23 cellular contexts compared by ENCODE assay signal in the genomic region with DNA sequence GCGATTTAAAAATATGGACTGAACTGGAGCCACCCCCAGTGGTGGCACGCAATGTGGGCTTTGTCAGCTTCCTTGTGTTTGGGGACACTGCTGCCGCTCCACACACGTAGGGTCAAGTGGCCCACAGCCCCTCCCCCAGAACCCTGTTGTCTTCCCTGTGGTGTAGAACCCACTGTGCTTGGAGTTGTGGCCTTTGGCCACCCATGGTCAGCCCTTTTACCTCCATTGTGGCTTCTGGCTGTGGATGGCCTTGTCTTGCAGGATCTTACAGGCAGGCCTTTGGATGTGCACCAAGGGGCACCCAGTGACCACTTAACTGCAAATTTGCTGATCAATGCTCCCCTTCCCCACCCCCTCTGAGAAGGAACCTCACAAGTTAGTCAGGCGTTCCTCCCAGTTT. TPM values are rescaled to one million over a fixed set of nuclear protein-coding genes. Genes with fewer than 3 reads are reported as not detected.
"Had no signal": no experiment of that assay in that cellular context is flagged by ENCODE, and none has a peak within 500 bp of the region (broad histone marks: within the 10 kb centered on the region; RNA-seq: fewer than 3 reads in every experiment).

No MANE protein-coding gene starts in this region.

- H3K9me3 ChIP-seq: left lung had no signal

- H3K27me3 Mint-ChIP-seq: activated naive CD8-positive, alpha-beta T cell treated with anti-CD3 and anti-CD28 coated beads for 36 hours had no signal

- H3K4me3 ChIP-seq: left lung, smooth muscle cell had no signal

- H3K27ac Mint-ChIP-seq: activated CD4-positive, alpha-beta memory T cell treated with anti-CD3 and anti-CD28 coated beads, Interleukin-2, amount 10 ng/mL, durations not matched to agents 7 days and 5 days; activated CD8-positive, alpha-beta memory T cell treated with anti-CD3 and anti-CD28 coated beads, Interleukin-2, amount 10 ng/mL, durations not matched to agents 7 days and 5 days; activated naive CD8-positive, alpha-beta T cell treated with anti-CD3 and anti-CD28 coated beads for 36 hours had no signal

- H3K9me3 Mint-ChIP-seq: activated CD4-positive, alpha-beta memory T cell treated with anti-CD3 and anti-CD28 coated beads, Interleukin-2, amount 10 ng/mL, durations not matched to agents 7 days and 5 days; activated naive CD8-positive, alpha-beta T cell treated with anti-CD3 and anti-CD28 coated beads for 36 hours; T-cell had no signal

- H3K27ac ChIP-seq: epithelial cell of prostate, left lung had no signal

- H3K36me3 ChIP-seq: left lung had no signal

- H3K4me3 Mint-ChIP-seq: activated CD4-positive, alpha-beta memory T cell treated with anti-CD3 and anti-CD28 coated beads, Interleukin-2, amount 10 ng/mL, durations not matched to agents 7 days and 5 days; activated naive CD8-positive, alpha-beta T cell treated with anti-CD3 and anti-CD28 coated beads for 36 hours had no signal

- DNase-seq: activated CD4-positive, alpha-beta memory T cell treated with anti-CD3 and anti-CD28 coated beads, Interleukin-2, amount 10 ng/mL, durations not matched to agents 7 days and 5 days; activated CD4-positive, alpha-beta T cell treated with anti-CD3 and anti-CD28 coated beads for 48 hours; activated CD4-positive, CD25-positive, alpha-beta regulatory T cell; activated CD8-positive, alpha-beta memory T cell treated with anti-CD3 and anti-CD28 coated beads, Interleukin-2, amount 10 ng/mL, durations not matched to agents 7 days and 5 days; activated naive CD4-positive, alpha-beta T cell; activated naive CD8-positive, alpha-beta T cell treated with anti-CD3 and anti-CD28 coated beads for 36 hours; amniotic stem cell; foreskin fibroblast; naive B cell; stimulated activated CD4-positive, alpha-beta T cell treated with anti-CD3 and anti-CD28 coated beads, Interleukin-4, amount 100 ng/mL, for 24 hours; stimulated activated naive CD4-positive, alpha-beta T cell; T-cell had no signal

- ATAC-seq: activated CD8-positive, alpha-beta memory T cell treated with anti-CD3 and anti-CD28 coated beads, Interleukin-2, amount 10 ng/mL, durations not matched to agents 7 days and 5 days; left lung; sciatic nerve; T-cell had no signal

- H3K4me2 ChIP-seq: smooth muscle cell had no signal

RNA-seq across cellular contexts. Expression of a gene that starts 12.9 kb away (rescaled TPM):
- total RNA-seq: activated CD4-positive, alpha-beta memory T cell treated with anti-CD3 and anti-CD28 coated beads, Interleukin-2, amount 10 ng/mL, durations not matched to agents 7 days and 5 days; activated CD8-positive, alpha-beta memory T cell treated with anti-CD3 and anti-CD28 coated beads, Interleukin-2, amount 10 ng/mL, durations not matched to agents 7 days and 5 days; activated naive CD8-positive, alpha-beta T cell treated with anti-CD3 and anti-CD28 coated beads for 36 hours; cardiac septum; dermis microvascular lymphatic vessel endothelial cell; glomerular endothelial cell; left lung; lung microvascular endothelial cell; mononuclear cell; sciatic nerve; smooth muscle cell; T-cell; urinary bladder had no signal
- polyA plus RNA-seq: keratinocyte, smooth muscle cell, urinary bladder had no signal

RNA-seq across cellular contexts. Expression of a gene that starts 44.2 kb away (rescaled TPM):
- total RNA-seq: activated CD4-positive, alpha-beta memory T cell treated with anti-CD3 and anti-CD28 coated beads, Interleukin-2, amount 10 ng/mL, durations not matched to agents 7 days and 5 days; activated CD8-positive, alpha-beta memory T cell treated with anti-CD3 and anti-CD28 coated beads, Interleukin-2, amount 10 ng/mL, durations not matched to agents 7 days and 5 days; activated naive CD8-positive, alpha-beta T cell treated with anti-CD3 and anti-CD28 coated beads for 36 hours; dermis microvascular lymphatic vessel endothelial cell; glomerular endothelial cell; lung microvascular endothelial cell; mononuclear cell; T-cell had no signal
- polyA plus RNA-seq: keratinocyte had no signal
